ENCODE assay signal across 1 cellular context in genomic region chr3:181755959-181756358, GRCh38.
TF ChIP-seq lines count a peak whose summit lies in the region.

No MANE protein-coding gene starts in this region.

TF ChIP-seq in WTC11, 78 proteins besides CTCF, POLR2A, EP300 and RAD21 (continued from another document):
- TF ChIP-seq, protein P1, sequence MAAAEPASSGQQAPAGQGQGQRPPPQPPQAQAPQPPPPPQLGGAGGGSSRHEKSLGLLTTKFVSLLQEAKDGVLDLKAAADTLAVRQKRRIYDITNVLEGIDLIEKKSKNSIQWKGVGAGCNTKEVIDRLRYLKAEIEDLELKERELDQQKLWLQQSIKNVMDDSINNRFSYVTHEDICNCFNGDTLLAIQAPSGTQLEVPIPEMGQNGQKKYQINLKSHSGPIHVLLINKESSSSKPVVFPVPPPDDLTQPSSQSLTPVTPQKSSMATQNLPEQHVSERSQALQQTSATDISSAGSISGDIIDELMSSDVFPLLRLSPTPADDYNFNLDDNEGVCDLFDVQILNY (CRISPR knock-in tag; IDR thresholded peaks at IDR 0.05) = no peak
- TF ChIP-seq GTF2I (CRISPR knock-in tag; conservative IDR thresholded peaks at IDR 0.05) (no peak), SOX15 (CRISPR knock-in tag; IDR thresholded peaks at IDR 0.05) (no peak), JUN (CRISPR knock-in tag; IDR thresholded peaks at IDR 0.05) (no peak), SP1 (CRISPR knock-in tag; conservative IDR thresholded peaks at IDR 0.05) (no peak), OVOL2 (CRISPR knock-in tag; IDR thresholded peaks at IDR 0.05; ENCODE audit: borderline replicate concordance) (no peak), FOXK1 (CRISPR knock-in tag; IDR thresholded peaks at IDR 0.05) (peak; percentile 64; the same call in 1 of the 2 replicates), GRHL2 (CRISPR knock-in tag; IDR thresholded peaks at IDR 0.05; ENCODE audit: insufficient replicate concordance, severe bottlenecking) (no peak), ZNF121 (CRISPR knock-in tag; IDR thresholded peaks at IDR 0.05) (no peak), ZNF138 (CRISPR knock-in tag; conservative IDR thresholded peaks at IDR 0.05) (no peak), MYBL2 (CRISPR knock-in tag; IDR thresholded peaks at IDR 0.05) (no peak), ZNF281 (CRISPR knock-in tag; IDR thresholded peaks at IDR 0.05) (peak; percentile 65; the same call in 1 of the 2 replicates), HMGXB4 (CRISPR knock-in tag; IDR thresholded peaks at IDR 0.05) (no peak), ELF4 (CRISPR knock-in tag; IDR thresholded peaks at IDR 0.05; ENCODE audit: low read depth) (no peak), JAZF1 (CRISPR knock-in tag; IDR thresholded peaks at IDR 0.05) (no peak), RORB (CRISPR knock-in tag; IDR thresholded peaks at IDR 0.05) (no peak)
- TF ChIP-seq, protein P2, sequence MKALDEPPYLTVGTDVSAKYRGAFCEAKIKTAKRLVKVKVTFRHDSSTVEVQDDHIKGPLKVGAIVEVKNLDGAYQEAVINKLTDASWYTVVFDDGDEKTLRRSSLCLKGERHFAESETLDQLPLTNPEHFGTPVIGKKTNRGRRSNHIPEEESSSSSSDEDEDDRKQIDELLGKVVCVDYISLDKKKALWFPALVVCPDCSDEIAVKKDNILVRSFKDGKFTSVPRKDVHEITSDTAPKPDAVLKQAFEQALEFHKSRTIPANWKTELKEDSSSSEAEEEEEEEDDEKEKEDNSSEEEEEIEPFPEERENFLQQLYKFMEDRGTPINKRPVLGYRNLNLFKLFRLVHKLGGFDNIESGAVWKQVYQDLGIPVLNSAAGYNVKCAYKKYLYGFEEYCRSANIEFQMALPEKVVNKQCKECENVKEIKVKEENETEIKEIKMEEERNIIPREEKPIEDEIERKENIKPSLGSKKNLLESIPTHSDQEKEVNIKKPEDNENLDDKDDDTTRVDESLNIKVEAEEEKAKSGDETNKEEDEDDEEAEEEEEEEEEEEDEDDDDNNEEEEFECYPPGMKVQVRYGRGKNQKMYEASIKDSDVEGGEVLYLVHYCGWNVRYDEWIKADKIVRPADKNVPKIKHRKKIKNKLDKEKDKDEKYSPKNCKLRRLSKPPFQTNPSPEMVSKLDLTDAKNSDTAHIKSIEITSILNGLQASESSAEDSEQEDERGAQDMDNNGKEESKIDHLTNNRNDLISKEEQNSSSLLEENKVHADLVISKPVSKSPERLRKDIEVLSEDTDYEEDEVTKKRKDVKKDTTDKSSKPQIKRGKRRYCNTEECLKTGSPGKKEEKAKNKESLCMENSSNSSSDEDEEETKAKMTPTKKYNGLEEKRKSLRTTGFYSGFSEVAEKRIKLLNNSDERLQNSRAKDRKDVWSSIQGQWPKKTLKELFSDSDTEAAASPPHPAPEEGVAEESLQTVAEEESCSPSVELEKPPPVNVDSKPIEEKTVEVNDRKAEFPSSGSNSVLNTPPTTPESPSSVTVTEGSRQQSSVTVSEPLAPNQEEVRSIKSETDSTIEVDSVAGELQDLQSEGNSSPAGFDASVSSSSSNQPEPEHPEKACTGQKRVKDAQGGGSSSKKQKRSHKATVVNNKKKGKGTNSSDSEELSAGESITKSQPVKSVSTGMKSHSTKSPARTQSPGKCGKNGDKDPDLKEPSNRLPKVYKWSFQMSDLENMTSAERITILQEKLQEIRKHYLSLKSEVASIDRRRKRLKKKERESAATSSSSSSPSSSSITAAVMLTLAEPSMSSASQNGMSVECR (CRISPR knock-in tag; IDR thresholded peaks at IDR 0.05; ENCODE audit: borderline replicate concordance) = no peak
- TF ChIP-seq, protein P3, sequence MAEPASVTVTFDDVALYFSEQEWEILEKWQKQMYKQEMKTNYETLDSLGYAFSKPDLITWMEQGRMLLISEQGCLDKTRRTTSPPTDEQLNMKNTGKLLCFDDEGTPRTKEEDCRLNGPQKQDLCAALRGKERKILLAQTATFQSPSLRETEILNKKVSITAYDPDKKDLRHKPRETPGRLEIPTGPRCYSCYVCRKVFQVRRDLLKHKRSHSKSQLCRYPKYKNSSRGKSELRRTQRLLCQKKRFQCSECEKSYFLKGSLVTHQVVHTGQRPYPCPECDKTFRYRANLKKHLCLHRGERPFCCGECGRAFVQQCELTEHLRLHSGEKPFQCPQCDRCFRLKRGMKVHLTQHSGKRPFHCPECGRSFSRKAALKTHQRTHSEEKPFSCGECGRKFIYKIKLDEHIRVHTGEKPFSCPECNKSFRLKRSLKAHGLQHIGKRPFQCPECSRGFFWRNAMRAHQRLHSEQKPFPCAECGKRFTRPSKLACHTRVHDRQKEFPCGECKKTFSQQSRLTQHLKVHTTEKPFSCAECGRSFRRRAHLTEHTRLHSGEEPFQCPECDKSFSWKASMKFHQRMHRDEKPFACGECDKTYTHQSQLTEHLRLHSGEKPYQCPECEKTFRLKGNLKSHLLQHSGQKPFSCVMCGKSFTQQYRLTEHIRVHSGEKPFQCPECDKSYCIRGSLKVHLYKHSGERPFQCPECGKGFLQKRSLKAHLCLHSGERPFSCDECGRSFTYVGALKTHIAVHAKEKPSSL (CRISPR knock-in tag; conservative IDR thresholded peaks at IDR 0.05) = no peak
- TF ChIP-seq, protein P4, sequence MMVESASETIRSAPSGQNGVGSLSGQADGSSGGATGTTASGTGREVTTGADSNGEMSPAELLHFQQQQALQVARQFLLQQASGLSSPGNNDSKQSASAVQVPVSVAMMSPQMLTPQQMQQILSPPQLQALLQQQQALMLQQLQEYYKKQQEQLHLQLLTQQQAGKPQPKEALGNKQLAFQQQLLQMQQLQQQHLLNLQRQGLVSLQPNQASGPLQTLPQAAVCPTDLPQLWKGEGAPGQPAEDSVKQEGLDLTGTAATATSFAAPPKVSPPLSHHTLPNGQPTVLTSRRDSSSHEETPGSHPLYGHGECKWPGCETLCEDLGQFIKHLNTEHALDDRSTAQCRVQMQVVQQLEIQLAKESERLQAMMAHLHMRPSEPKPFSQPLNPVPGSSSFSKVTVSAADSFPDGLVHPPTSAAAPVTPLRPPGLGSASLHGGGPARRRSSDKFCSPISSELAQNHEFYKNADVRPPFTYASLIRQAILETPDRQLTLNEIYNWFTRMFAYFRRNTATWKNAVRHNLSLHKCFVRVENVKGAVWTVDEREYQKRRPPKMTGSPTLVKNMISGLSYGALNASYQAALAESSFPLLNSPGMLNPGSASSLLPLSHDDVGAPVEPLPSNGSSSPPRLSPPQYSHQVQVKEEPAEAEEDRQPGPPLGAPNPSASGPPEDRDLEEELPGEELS (CRISPR knock-in tag; IDR thresholded peaks at IDR 0.05) = no peak; the same call in 1 of the 2 replicates
- TF ChIP-seq, protein P5, sequence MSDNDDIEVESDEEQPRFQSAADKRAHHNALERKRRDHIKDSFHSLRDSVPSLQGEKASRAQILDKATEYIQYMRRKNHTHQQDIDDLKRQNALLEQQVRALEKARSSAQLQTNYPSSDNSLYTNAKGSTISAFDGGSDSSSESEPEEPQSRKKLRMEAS (CRISPR knock-in tag; IDR thresholded peaks at IDR 0.05) = no peak
